ENCODE assay signal across 21 cellular contexts in the genomic region with DNA sequence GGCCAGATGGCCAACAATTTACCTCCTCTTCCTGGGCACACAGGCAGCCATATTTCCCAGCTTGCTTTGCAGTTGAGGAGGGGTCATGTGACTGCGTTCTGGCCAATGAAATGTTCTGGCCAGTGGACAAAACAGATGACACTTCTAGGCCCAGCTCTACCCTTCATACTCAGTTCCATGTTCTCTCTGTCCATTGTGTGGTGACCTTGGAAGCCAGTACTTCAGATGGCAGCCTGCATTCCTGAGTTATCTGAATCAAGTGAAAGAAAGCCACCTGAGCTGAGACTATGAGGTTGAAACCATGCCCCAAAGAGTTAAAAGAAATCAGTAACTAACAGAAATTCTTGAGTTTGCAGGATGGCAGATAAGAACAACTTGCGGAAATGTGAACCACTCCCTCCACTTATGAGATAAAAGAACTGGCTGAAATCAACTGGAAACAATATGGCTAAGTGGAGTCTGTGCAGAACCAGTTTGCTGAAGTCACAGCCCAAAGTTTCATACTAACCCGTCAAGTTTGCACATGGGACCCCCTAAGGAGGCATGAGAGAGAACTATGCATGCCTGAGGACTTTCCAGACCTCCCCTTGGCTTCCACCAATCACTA. TPM values are rescaled to one million over a fixed set of nuclear protein-coding genes. Genes with fewer than 3 reads are reported as not detected.
A peak's percentile ranks its signal among the peaks of the same experiment; 100 is the strongest.
DNase-seq lines count a peak whose midpoint lies in the region; ATAC-seq, FAIRE-seq and TF ChIP-seq lines count a peak whose summit lies in the region.
"Had no signal": no experiment of that assay in that cellular context is flagged by ENCODE, and none has a peak within 500 bp of the region (broad histone marks: within the 10 kb centered on the region; RNA-seq: fewer than 3 reads in every experiment).

No MANE protein-coding gene starts in this region.

- H3K9me1 ChIP-seq in K562 (ENCODE audit: control insufficient read depth, insufficient read depth, low read length), result no peaks in the 10 kb centered on the region

- H3K4me1 Mint-ChIP-seq in mesothelial cell of epicardium, result peaks cover 6% of the 10 kb centered on the region

- no peak overlapping the region for H3K27ac ChIP-seq in SK-N-SH (ENCODE audit: low read depth in 2 of 2, low read length in 1 of 2)
- H3K27ac ChIP-seq in K562 (ENCODE audit: extremely low read depth, low read depth, low read length), result peak overlapping the region; percentile 71
- H3K27ac ChIP-seq in osteoblast (ENCODE audit: low read depth, low read length), result no peak overlapping the region
- H3K27ac ChIP-seq: KMS-11, suprapubic skin had no signal

- POLR2A ChIA-PET in SK-N-SH (lab: Yijun Ruan, JAX), result no interaction called here
- POLR2A ChIA-PET in K562 (lab: Yijun Ruan, JAX), result interaction anchor here (0.5 to 1.2 kb wide), 4 partner anchors 10 to 157 kb away, joined by 3 to 4 read pairs (median 4); no protein-coding TSS in a partner anchor

- H3K4me2 ChIP-seq in SK-N-SH, result no peak overlapping the region
- peak overlapping the region; percentile 49 for H3K4me2 ChIP-seq in K562 (ENCODE audit: insufficient read depth, low read length)
- no peak overlapping the region for H3K4me2 ChIP-seq in osteoblast (ENCODE audit: insufficient read depth, low read length)
- H3K4me2 ChIP-seq: KMS-11 had no signal

- H3K27ac Mint-ChIP-seq in mesothelial cell of epicardium, result peak overlapping the region; percentile 62

- no peaks in the 10 kb centered on the region for H3K36me3 ChIP-seq in SK-N-SH (replicated peaks in 1 of 2; ENCODE audit: control insufficient read depth in 1 of 2, insufficient read depth in 2 of 2, low read length in 1 of 2)
- H3K36me3 ChIP-seq in H7 (replicated peaks; ENCODE audit: control insufficient read depth, insufficient read depth, low read length), result no peaks in the 10 kb centered on the region
- no peaks in the 10 kb centered on the region for H3K36me3 ChIP-seq in K562 (ENCODE audit: control insufficient read depth, insufficient read depth, low read length)
- H3K36me3 ChIP-seq in osteoblast (ENCODE audit: insufficient read depth, low read length), result no peaks in the 10 kb centered on the region
- H3K36me3 ChIP-seq: HAP-1, heart left ventricle, suprapubic skin had no signal

- TF ChIP-seq CTCF in SK-N-SH (IDR thresholded peaks at IDR 0.05) (no peak), K562 (IDR thresholded peaks at IDR 0.05 in 2 of 3, conservative IDR thresholded peaks at IDR 0.05 in 1 of 3; ENCODE audit: insufficient read depth in 2 of 3, low read depth in 1 of 3, low read length in 3 of 3) (no peak), mesothelial cell of epicardium (IDR thresholded peaks at IDR 0.05; ENCODE audit: unreplicated experiment) (no peak), osteoblast (IDR thresholded peaks at IDR 0.05; ENCODE audit: extremely low read depth, low read depth, low read length) (no peak)

- no peak for TF ChIP-seq POLR2A in K562 (conservative IDR thresholded peaks at IDR 0.05)

- in situ Hi-C loops in K562 (cut with MboI), result no loop called here

- H3F3A ChIP-seq in SK-N-SH (replicated peaks; ENCODE audit: insufficient read depth), result no peaks in the 10 kb centered on the region

- no peak for TF ChIP-seq RAD21 in SK-N-SH (IDR thresholded peaks at IDR 0.05; ENCODE audit: low read length)
- TF ChIP-seq RAD21 in K562 (CRISPR knock-in tag; conservative IDR thresholded peaks at IDR 0.05 in 1 of 2, IDR thresholded peaks at IDR 0.05 in 1 of 2), result peak; percentile 6 to 14; a peak in 1 of 4 replicates

- intact Hi-C loops in K562 (cut with micrococcal nuclease), result loop anchor here (2.0 kb wide), 1 partner anchor 28 kb away; a partner anchor contains a TSS

- DNase-seq in SK-N-SH (no peak), H7 (peak; percentile 35), K562 (ENCODE audit: extremely low read depth in 1 of 4, low spot score in 3 of 4) (peak; percentile 53 to 85 (median 68)), mesothelial cell of epicardium (ENCODE audit: low spot score in 2 of 2, unreplicated experiment in 2 of 2) (no peak), osteoblast (ENCODE audit: insufficient read length, low spot score, missing footprints) (no peak), NCI-H1417 (lab: John Stamatoyannopoulos, UW) (no peak)
- no peak for DNase-seq in central memory CD4-positive, alpha-beta T cell
- DNase-seq: EL, heart left ventricle, NCI-H1417 treated with DMSO at 0.1 percent for 48 hours had no signal

- H2AFZ ChIP-seq in SK-N-SH (ENCODE audit: low read depth) (no peak overlapping the region), K562 (ENCODE audit: low read depth, low read length) (peak overlapping the region; percentile 64), osteoblast (ENCODE audit: low read length) (no peak overlapping the region)

- WGBS in SK-N-SH (ENCODE audit: low lambda C conversion rate), result 9% methylated on average over 3 of the region's 3 CpGs
- 2% methylated on average over 3 of the region's 3 CpGs for WGBS in K562 (ENCODE audit: insufficient coverage, low coverage, missing lambda C conversion rate)

- CTCF ChIA-PET in SK-N-SH (lab: Yijun Ruan, JAX), result no interaction called here
- CTCF ChIA-PET in K562 (lab: Yijun Ruan, JAX; ENCODE audit: low intra/inter-chr PET ratio), result no interaction called here

- TF ChIP-seq EP300 in SK-N-SH (IDR thresholded peaks at IDR 0.05; ENCODE audit: borderline replicate concordance in 1 of 2, low read depth in 1 of 2, low read length in 1 of 2) (no peak), K562 (IDR thresholded peaks at IDR 0.05; ENCODE audit: low read length) (peak; percentile 97)

- no peak overlapping the region for H3K4me3 Mint-ChIP-seq in mesothelial cell of epicardium

- ATAC-seq in SK-N-SH treated with all-trans-retinoic acid at 6 μM for 48 hours, result no peak
- ATAC-seq in K562, result peak; percentile 72
- ATAC-seq: heart left ventricle had no signal

- H3K27me3 Mint-ChIP-seq in mesothelial cell of epicardium (ENCODE audit: low read depth), result no peaks in the 10 kb centered on the region
- H3K27me3 Mint-ChIP-seq: CD4-positive, CD25-positive, alpha-beta regulatory T cell had no signal

- H3K36me3 Mint-ChIP-seq in mesothelial cell of epicardium, result no peaks in the 10 kb centered on the region

- H3K9me3 ChIP-seq in SK-N-SH (no peaks in the 10 kb centered on the region), K562 (replicated peaks; ENCODE audit: control insufficient read depth, insufficient read depth, low read depth, low read length) (peaks cover 33% of the 10 kb centered on the region), osteoblast (ENCODE audit: low read depth, low read length) (peaks cover 5% of the 10 kb centered on the region)

- H3K79me2 ChIP-seq in SK-N-SH (ENCODE audit: insufficient read depth) (no peaks in the 10 kb centered on the region), K562 (ENCODE audit: control insufficient read depth, insufficient read depth, low read length) (no peaks in the 10 kb centered on the region), osteoblast (ENCODE audit: insufficient read depth, low read length) (no peaks in the 10 kb centered on the region)

- peaks cover 19% of the 10 kb centered on the region for H3K9me3 Mint-ChIP-seq in mesothelial cell of epicardium

- H4K20me1 ChIP-seq in SK-N-SH (ENCODE audit: insufficient read depth) (no peaks in the 10 kb centered on the region), K562 (replicated peaks; ENCODE audit: control insufficient read depth, insufficient read depth, low read length) (no peaks in the 10 kb centered on the region), osteoblast (ENCODE audit: insufficient read depth, low read length) (no peaks in the 10 kb centered on the region)

- H3K27me3 ChIP-seq in SK-N-SH (ENCODE audit: insufficient read depth) (no peaks in the 10 kb centered on the region; the same call in 1 of the 2 replicates), H7 (ENCODE audit: control insufficient read depth, insufficient read depth, low read length) (no peaks in the 10 kb centered on the region), K562 (ENCODE audit: control insufficient read depth in 2 of 2, insufficient read depth in 2 of 2, low read length in 2 of 2) (no peaks in the 10 kb centered on the region), osteoblast (ENCODE audit: insufficient read depth, low read length) (peaks cover 3% of the 10 kb centered on the region)
- H3K27me3 ChIP-seq: heart left ventricle, suprapubic skin had no signal

- H3K4me1 ChIP-seq in SK-N-SH (ENCODE audit: control insufficient read depth in 1 of 2, insufficient read depth in 2 of 2, low read depth in 1 of 2, low read length in 1 of 2) (peaks cover 0 to 5% of the 10 kb centered on the region in 2 experiments; a peak in 1 of 4 replicates), K562 (replicated peaks in 1 of 2; ENCODE audit: control insufficient read depth in 2 of 2, insufficient read depth in 2 of 2, low read length in 2 of 2) (peaks cover 18 to 23% of the 10 kb centered on the region in 2 experiments), osteoblast (ENCODE audit: insufficient read depth, low read length) (no peaks in the 10 kb centered on the region)

- FAIRE-seq in K562 (lab: Jason Lieb, UNC), result peak; percentile 95
- FAIRE-seq: GM12891, TTC549 had no signal

- H3K9me2 ChIP-seq in SK-N-SH, result no peaks in the 10 kb centered on the region

- H3K9ac ChIP-seq in SK-N-SH (no peak overlapping the region), K562 (ENCODE audit: insufficient read depth in 1 of 2, low read depth in 2 of 2, low read length in 2 of 2) (peak overlapping the region in 1 of 2 experiments; percentile 24; a peak in 1 of 4 replicates)
- H3K9ac ChIP-seq: KMS-11 had no signal

- H3K4me3 ChIP-seq in SK-N-SH (ENCODE audit: low read depth in 2 of 2, low read length in 1 of 2) (no peak overlapping the region), H7 (ENCODE audit: insufficient read depth, low read depth, low read length) (no peak overlapping the region), K562 (no peak overlapping the region), osteoblast (ENCODE audit: insufficient read depth, low read length) (no peak overlapping the region)
- H3K4me3 ChIP-seq: HAP-1, heart left ventricle, suprapubic skin had no signal

- no TSS peak for BruUV-seq in K562 (replicated peaks; lab: Mats Ljungman, UMichigan)

RNA-seq across cellular contexts. Expression of a gene that starts 8.1 kb away (rescaled TPM):
- polyA plus RNA-seq in SK-N-SH (2012; rRNA removed) (not detected in 2 replicates), K562 (2011; rRNA removed) (not detected in 2 replicates), K562 (2014; fragmentation: Illumina TruSeq; extraction: Trizol) (not detected in 2 replicates), K562 (2014; fragmentation: Nextera tagmentation; extraction: Ambion mirVana) (under 1 TPM in 1 of 2 experiments, not detected in 1; 0.04 TPM), K562 (2014; rRNA removed) (not detected in 2 replicates)
- polyA plus RNA-seq in SK-N-SH (2012; cell fraction: cytosol; rRNA removed), result not detected in 2 replicates
- not detected in 2 replicates for polyA plus RNA-seq in SK-N-SH (2012; cell fraction: nucleus; rRNA removed)
- not detected in 2 replicates for total RNA-seq in H7 (2014; rRNA removed; shearing (Covaris generic))
- total RNA-seq in K562 (2011; cell fraction: chromatin; rRNA removed; ENCODE audit: low replicate concordance), result 0.25 TPM in 1 of 2 replicates, not detected in the other
- not detected in 2 replicates for total RNA-seq in K562 (2011; cell fraction: nucleolus; rRNA removed)
- not detected in 2 replicates for total RNA-seq in K562 (2011; cell fraction: nucleoplasm; rRNA removed)
- total RNA-seq in K562 (2014; rRNA removed) (0.09 TPM in 1 of 2 replicates, not detected in the other), K562 (2014; rRNA removed; fragmentation: Illumina TruSeq; extraction: Trizol) (not detected in 2 replicates), K562 (2015; rRNA removed; fragmentation: Illumina TruSeq; extraction: Trizol) (not detected in 2 replicates), K562 (2021) (not detected in 2 replicates), mesothelial cell of epicardium (not detected in 3 replicates), osteoblast (not detected in 2 replicates)
- polyA plus RNA-seq in K562 (2011; cell fraction: cytosol; rRNA removed), result 0.07 TPM in 1 of 2 replicates, not detected in the other
- 0.10 TPM in 1 of 2 replicates, not detected in the other for polyA plus RNA-seq in K562 (2011; cell fraction: nucleus; rRNA removed)
- polyA plus RNA-seq in K562 (2012), result not detected in 2 replicates
- polyA minus RNA-seq in K562 (2011; rRNA and poly(A)+ RNA removed), result not detected in 2 replicates
- polyA minus RNA-seq in K562 (2011; cell fraction: cytosol; rRNA and poly(A)+ RNA removed), result not detected in 2 replicates
- polyA minus RNA-seq in K562 (2011; cell fraction: nucleus; rRNA and poly(A)+ RNA removed), result not detected in 2 replicates
- total RNA-seq: A172; CD4-positive, CD25-positive, alpha-beta regulatory T cell; heart left ventricle; kidney epithelial cell; NCI-H460; SK-MEL-5; suprapubic skin had no signal
- polyA plus RNA-seq: CD4-positive, CD25-positive, alpha-beta regulatory T cell had no signal

RNA-seq across cellular contexts. Expression of a gene that starts 28.4 kb away (rescaled TPM):
- polyA plus RNA-seq in SK-N-SH (2012; rRNA removed) (0.50 and 0.62 TPM in 2 replicates), K562 (2011; rRNA removed) (19.6 and 42.8 TPM in 2 replicates), K562 (2014; fragmentation: Illumina TruSeq; extraction: Trizol) (28.0 and 61.6 TPM in 2 replicates), K562 (2014; fragmentation: Nextera tagmentation; extraction: Ambion mirVana) (under 1 TPM; 0.44 to 0.66 TPM), K562 (2014; rRNA removed) (39.4 and 47.4 TPM in 2 replicates)
- polyA plus RNA-seq in SK-N-SH (2012; cell fraction: cytosol; rRNA removed), result 0.43 and 0.55 TPM in 2 replicates
- polyA plus RNA-seq in SK-N-SH (2012; cell fraction: nucleus; rRNA removed), result 0.20 and 0.52 TPM in 2 replicates
- 128 and 134 TPM in 2 replicates for total RNA-seq in H7 (2014; rRNA removed; shearing (Covaris generic))
- 30.2 and 123 TPM in 2 replicates for total RNA-seq in K562 (2011; cell fraction: chromatin; rRNA removed; ENCODE audit: low replicate concordance)
- total RNA-seq in K562 (2011; cell fraction: nucleolus; rRNA removed), result 223 and 260 TPM in 2 replicates
- total RNA-seq in K562 (2011; cell fraction: nucleoplasm; rRNA removed), result 130 and 145 TPM in 2 replicates
- total RNA-seq in K562 (2014; rRNA removed) (65.1 and 111 TPM in 2 replicates), K562 (2014; rRNA removed; fragmentation: Illumina TruSeq; extraction: Trizol) (10.1 and 11.3 TPM in 2 replicates), K562 (2015; rRNA removed; fragmentation: Illumina TruSeq; extraction: Trizol) (29.4 and 32.3 TPM in 2 replicates), K562 (2021) (83.3 and 87.9 TPM in 2 replicates), mesothelial cell of epicardium (48.9 to 54.7 TPM (median 51.9 TPM) in 3 replicates), osteoblast (0.29 and 0.36 TPM in 2 replicates)
- 24.5 and 85.7 TPM in 2 replicates for polyA plus RNA-seq in K562 (2011; cell fraction: cytosol; rRNA removed)
- polyA plus RNA-seq in K562 (2011; cell fraction: nucleus; rRNA removed), result 44.0 and 102 TPM in 2 replicates
- 77.8 and 93.6 TPM in 2 replicates for polyA plus RNA-seq in K562 (2012)
- polyA minus RNA-seq in K562 (2011; rRNA and poly(A)+ RNA removed), result 9.4 and 16.2 TPM in 2 replicates
- 87.6 and 93.3 TPM in 2 replicates for polyA minus RNA-seq in K562 (2011; cell fraction: cytosol; rRNA and poly(A)+ RNA removed)
- polyA minus RNA-seq in K562 (2011; cell fraction: nucleus; rRNA and poly(A)+ RNA removed), result 61.4 and 69.4 TPM in 2 replicates

RNA-seq across cellular contexts. Expression of a gene that starts 48.3 kb away (rescaled TPM):
- 83.6 and 102 TPM in 2 replicates for polyA plus RNA-seq in SK-N-SH (2012; rRNA removed)
- 51.6 and 78.6 TPM in 2 replicates for polyA plus RNA-seq in SK-N-SH (2012; cell fraction: cytosol; rRNA removed)
- polyA plus RNA-seq in SK-N-SH (2012; cell fraction: nucleus; rRNA removed), result 147 and 156 TPM in 2 replicates
- total RNA-seq in H7 (2014; rRNA removed; shearing (Covaris generic)), result 79.3 and 91.7 TPM in 2 replicates
- 42.6 and 101 TPM in 2 replicates for total RNA-seq in K562 (2011; cell fraction: chromatin; rRNA removed; ENCODE audit: low replicate concordance)
- total RNA-seq in K562 (2011; cell fraction: nucleolus; rRNA removed), result 81.1 and 82.5 TPM in 2 replicates
- total RNA-seq in K562 (2011; cell fraction: nucleoplasm; rRNA removed), result 54.4 and 62.0 TPM in 2 replicates
- total RNA-seq in K562 (2014; rRNA removed), result 79.6 and 92.0 TPM in 2 replicates
- total RNA-seq in K562 (2014; rRNA removed; fragmentation: Illumina TruSeq; extraction: Trizol), result 27.8 and 31.1 TPM in 2 replicates
- 41.3 and 44.8 TPM in 2 replicates for total RNA-seq in K562 (2015; rRNA removed; fragmentation: Illumina TruSeq; extraction: Trizol)
- total RNA-seq in K562 (2021), result 79.6 and 85.1 TPM in 2 replicates
- 62.5 and 69.2 TPM in 2 replicates for polyA plus RNA-seq in K562 (2011; rRNA removed)
- 53.9 and 98.4 TPM in 2 replicates for polyA plus RNA-seq in K562 (2011; cell fraction: cytosol; rRNA removed)
- polyA plus RNA-seq in K562 (2011; cell fraction: nucleus; rRNA removed), result 102 and 108 TPM in 2 replicates
- polyA plus RNA-seq in K562 (2012), result 81.4 and 98.5 TPM in 2 replicates
- polyA plus RNA-seq in K562 (2014; fragmentation: Illumina TruSeq; extraction: Trizol), result 57.2 and 58.4 TPM in 2 replicates
- under 1 TPM; 0.27 to 0.34 TPM for polyA plus RNA-seq in K562 (2014; fragmentation: Nextera tagmentation; extraction: Ambion mirVana)
- polyA plus RNA-seq in K562 (2014; rRNA removed), result 78.0 and 93.7 TPM in 2 replicates
- 31.5 and 39.4 TPM in 2 replicates for polyA minus RNA-seq in K562 (2011; rRNA and poly(A)+ RNA removed)
- 28.5 and 53.2 TPM in 2 replicates for polyA minus RNA-seq in K562 (2011; cell fraction: cytosol; rRNA and poly(A)+ RNA removed)
- 21.7 and 31.3 TPM in 2 replicates for polyA minus RNA-seq in K562 (2011; cell fraction: nucleus; rRNA and poly(A)+ RNA removed)
- total RNA-seq in mesothelial cell of epicardium, result 135 to 154 TPM (median 137 TPM) in 3 replicates
- 66.2 and 74.0 TPM in 2 replicates for total RNA-seq in osteoblast

Comparison
In these comparisons a context has a peak if more than half of its experiments do, and no peak if none do; other contexts are left out.
1. DNase-seq: peak in H7 (single experiment) and K562 (4 of 4); none in SK-N-SH (single experiment), mesothelial cell of epicardium (0 of 2), osteoblast (single experiment), NCI-H1417 (0 of 3) and central memory CD4-positive, alpha-beta T cell (single experiment).